ENCODE assay signal across 8 cellular contexts in genomic region chr6:149834513-149835481, GRCh38. TPM values are rescaled to one million over a fixed set of nuclear protein-coding genes. Genes with fewer than 3 reads are reported as not detected.
A peak's percentile ranks its signal among the peaks of the same experiment; 100 is the strongest.
DNase-seq lines count a peak whose midpoint lies in the region; ATAC-seq and TF ChIP-seq lines count a peak whose summit lies in the region.

No MANE protein-coding gene starts in this region.

- H3K9me3 ChIP-seq in naive thymus-derived CD4-positive, alpha-beta T cell (ENCODE audit: control insufficient read depth in 2 of 3, low read length in 3 of 3): no peaks in the 10 kb centered on the region

- H3K27me3 Mint-ChIP-seq in naive thymus-derived CD4-positive, alpha-beta T cell: peaks cover 0 to 19% (median 4%) of the 10 kb centered on the region in 5 donors

- ATAC-seq in naive thymus-derived CD4-positive, alpha-beta T cell: peak; percentile 92
- ATAC-seq in stimulated activated naive CD8-positive, alpha-beta T cell treated with anti-CD3 and anti-CD28 coated beads, Interleukin-15, Interleukin-2, amounts not matched to agents 100 U/mL and 50 U/mL, for 24 hours: no peak
- no peak for ATAC-seq in GM18873 (IDR thresholded peaks at IDR 0.05; ENCODE audit: low FRiP score, unreplicated experiment)

- H3K27me3 ChIP-seq in naive thymus-derived CD4-positive, alpha-beta T cell (ENCODE audit: control insufficient read depth in 2 of 2, insufficient read depth in 2 of 2, low read length in 2 of 2): no peaks in the 10 kb centered on the region

- CTCF ChIA-PET in naive thymus-derived CD4-positive, alpha-beta T cell (lab: Charles Lee): interaction anchor here (0.6 to 1.9 kb wide), 6 partner anchors 18 to 182 kb away, joined by 3 to 7 read pairs (median 4); no protein-coding TSS in a partner anchor

- H3K27ac Mint-ChIP-seq in naive thymus-derived CD4-positive, alpha-beta T cell: no peak overlapping the region

- TF ChIP-seq CTCF in AG09319 (IDR thresholded peaks at IDR 0.05; ENCODE audit: low read depth, low read length): peak; percentile 86
- TF ChIP-seq CTCF in GM20000 (IDR thresholded peaks at IDR 0.05; ENCODE audit: extremely low read depth, missing control alignments): peak; percentile 76

- POLR2A ChIA-PET in naive thymus-derived CD4-positive, alpha-beta T cell (lab: Charles Lee): no interaction called here

- peaks cover 0 to 4% (median 0%) of the 10 kb centered on the region in 5 donors for H3K36me3 Mint-ChIP-seq in naive thymus-derived CD4-positive, alpha-beta T cell

- no peak overlapping the region for H3K4me3 ChIP-seq in naive thymus-derived CD4-positive, alpha-beta T cell (ENCODE audit: low read length)

- DNase-seq in AG09319 (ENCODE audit: extremely low read depth, low read depth) (no peak), GM20000 (ENCODE audit: low spot score) (peak; percentile 55), epidermal melanocyte (ENCODE audit: insufficient read length, low spot score) (peak; percentile 35)
- DNase-seq in NK-92 treated with Interleukin-12 subunit alpha and Interleukin-12 subunit beta, amount 100 ng/mL, for 24 hours (lab: John Stamatoyannopoulos, UW): peak; percentile 11
- DNase-seq in activated CD8-positive, alpha-beta memory T cell treated with anti-CD3 and anti-CD28 coated beads, Interleukin-2, amount 50 U/mL, for 24 hours (ENCODE audit: extremely low read depth): peak; percentile 41
- peak; percentile 50 to 85 (median 75) for DNase-seq in naive thymus-derived CD4-positive, alpha-beta T cell
- DNase-seq in stimulated activated naive CD8-positive, alpha-beta T cell treated with anti-CD3 and anti-CD28 coated beads, Interleukin-15, Interleukin-2, amounts not matched to agents 100 U/mL and 50 U/mL, for 24 hours: peak; percentile 73

- H3K27ac ChIP-seq in naive thymus-derived CD4-positive, alpha-beta T cell (ENCODE audit: low read depth, low read length): no peak overlapping the region

- H3K9me3 Mint-ChIP-seq in naive thymus-derived CD4-positive, alpha-beta T cell: no peaks in the 10 kb centered on the region

- H3K4me1 Mint-ChIP-seq in naive thymus-derived CD4-positive, alpha-beta T cell: peaks cover 0 to 5% (median 4%) of the 10 kb centered on the region in 7 donors

- H3K36me3 ChIP-seq in naive thymus-derived CD4-positive, alpha-beta T cell (ENCODE audit: control insufficient read depth in 2 of 3, insufficient read depth in 3 of 3, low read length in 3 of 3): no peaks in the 10 kb centered on the region

- intact Hi-C loops in naive thymus-derived CD4-positive, alpha-beta T cell (cut with micrococcal nuclease): loop anchor here (1.0 to 5.0 kb wide), 6 partner anchors 31 to 983 kb away; partner anchors contain the start of gene PPIL4 (in 1 of the 2)

- no peaks in the 10 kb centered on the region for H3K4me1 ChIP-seq in naive thymus-derived CD4-positive, alpha-beta T cell (ENCODE audit: control insufficient read depth in 2 of 2, insufficient read depth in 2 of 2, low read length in 2 of 2)

- H3K4me3 Mint-ChIP-seq in naive thymus-derived CD4-positive, alpha-beta T cell: no peak overlapping the region

RNA-seq across cellular contexts. Expression of gene LRP11, which starts 29.4 kb away (rescaled TPM):
- total RNA-seq in naive thymus-derived CD4-positive, alpha-beta T cell: 1 to 10 TPM in 4 of 5 experiments, under 1 TPM in 1; 0.88 to 3.7 (median 2.8) TPM
- polyA plus RNA-seq in naive thymus-derived CD4-positive, alpha-beta T cell: 1 to 10 TPM in 1 of 2 donors, under 1 TPM in 1; 0.76 to 1.5 TPM
